Comparison of ENCODE assay signal across 8 cellular contexts in the genomic region with DNA sequence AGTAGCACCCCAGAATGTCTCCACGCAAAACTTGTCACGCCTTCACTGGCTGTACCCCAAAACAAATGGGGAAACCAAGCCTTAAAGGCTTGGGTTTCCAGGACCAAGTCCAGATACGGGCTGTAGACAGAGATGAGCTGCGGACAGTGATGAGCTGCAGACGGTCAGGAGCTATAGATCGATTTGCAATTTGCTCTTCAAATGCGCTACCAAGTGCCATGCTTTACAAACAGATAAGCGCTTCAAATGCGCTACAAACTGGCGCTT. TPM values are rescaled to one million over a fixed set of nuclear protein-coding genes. Genes with fewer than 3 reads are reported as not detected.
DNase-seq lines count a peak whose midpoint lies in the region; ATAC-seq, FAIRE-seq and TF ChIP-seq lines count a peak whose summit lies in the region.

No MANE protein-coding gene starts in this region.

- H3K27ac Mint-ChIP-seq in astrocyte (ENCODE audit: unreplicated experiment) = no peak overlapping the region

- no peak for FAIRE-seq in astrocyte (lab: Jason Lieb, UNC)

- no peaks in the 10 kb centered on the region for H3K36me3 Mint-ChIP-seq in astrocyte (ENCODE audit: low read depth, unreplicated experiment)

- no peak for TF ChIP-seq POLR2A in right lobe of liver (IDR thresholded peaks at IDR 0.05)
- TF ChIP-seq POLR2A in thyroid gland (IDR thresholded peaks at IDR 0.05) = no peak
- TF ChIP-seq POLR2A in body of pancreas (IDR thresholded peaks at IDR 0.05) = no peak

- peaks cover 2% of the 10 kb centered on the region for H3K9me3 Mint-ChIP-seq in astrocyte (ENCODE audit: unreplicated experiment)

- peaks cover 34% of the 10 kb centered on the region for H3K79me2 ChIP-seq in astrocyte (ENCODE audit: insufficient read depth, low read length)

- ATAC-seq in right lobe of liver (no peak), body of pancreas (no peak), HG03571 (IDR thresholded peaks at IDR 0.05; ENCODE audit: unreplicated experiment) (no peak)

- TF ChIP-seq CTCF in astrocyte (IDR thresholded peaks at IDR 0.05; ENCODE audit: insufficient read depth, low read depth, low read length) = no peak
- TF ChIP-seq CTCF in right lobe of liver (IDR thresholded peaks at IDR 0.05) = no peak
- no peak for TF ChIP-seq CTCF in thyroid gland (IDR thresholded peaks at IDR 0.05)
- no peak for TF ChIP-seq CTCF in body of pancreas (IDR thresholded peaks at IDR 0.05)

- H2AFZ ChIP-seq in astrocyte (ENCODE audit: low read depth, low read length) = peak overlapping the region; percentile 83

- H3K9me3 ChIP-seq in astrocyte (ENCODE audit: insufficient read depth, low read depth, low read length) = no peaks in the 10 kb centered on the region
- peaks cover 0 to 2% (median 0%) of the 10 kb centered on the region in 4 donors for H3K9me3 ChIP-seq in right lobe of liver
- H3K9me3 ChIP-seq in thyroid gland = no peaks in the 10 kb centered on the region
- H3K9me3 ChIP-seq in body of pancreas = no peaks in the 10 kb centered on the region

- no peaks in the 10 kb centered on the region for H3K4me1 ChIP-seq in astrocyte (ENCODE audit: insufficient read depth, low read length)
- no peaks in the 10 kb centered on the region for H3K4me1 ChIP-seq in right lobe of liver
- peaks cover 0 to 9% of the 10 kb centered on the region in 2 donors for H3K4me1 ChIP-seq in thyroid gland
- H3K4me1 ChIP-seq in body of pancreas = peaks cover 14% of the 10 kb centered on the region

- intact Hi-C loops in right lobe of liver (cut with DNase I) = no loop called here
- intact Hi-C loops in thyroid gland (cut with DNase I) = no loop called here
- intact Hi-C loops in body of pancreas (cut with DNase I) = no loop called here

- peak; percentile 44 for DNase-seq in activated CD8-positive, alpha-beta memory T cell treated with anti-CD3 and anti-CD28 coated beads, Interleukin-2, amount 50 U/mL, for 48 hours
- DNase-seq in activated CD8-positive, alpha-beta memory T cell treated with anti-CD3 and anti-CD28 coated beads for 24 hours = no peak
- no peak for DNase-seq in astrocyte (ENCODE audit: low read depth)
- DNase-seq in right lobe of liver = no peak
- no peak for DNase-seq in thyroid gland
- no peak for DNase-seq in body of pancreas
- no peak for DNase-seq in kidney glomerular epithelial cell (lab: John Stamatoyannopoulos, UW)

- peak overlapping the region; percentile 52 for H3K9ac ChIP-seq in astrocyte (ENCODE audit: low read length)

- no peaks in the 10 kb centered on the region for H4K20me1 ChIP-seq in astrocyte (ENCODE audit: insufficient read depth, low read length)

- H3K27me3 ChIP-seq in astrocyte (ENCODE audit: insufficient read depth, low read length) (no peaks in the 10 kb centered on the region), right lobe of liver (peaks cover 0 to 10% of the 10 kb centered on the region in 2 donors), thyroid gland (no peaks in the 10 kb centered on the region), body of pancreas (peaks cover 0 to 20% of the 10 kb centered on the region in 2 donors)

- peak overlapping the region; percentile 89 for H3K4me3 Mint-ChIP-seq in astrocyte (ENCODE audit: unreplicated experiment)

- no peaks in the 10 kb centered on the region for H3K36me3 ChIP-seq in astrocyte (ENCODE audit: insufficient read depth, low read length)
- H3K36me3 ChIP-seq in right lobe of liver = no peaks in the 10 kb centered on the region
- no peaks in the 10 kb centered on the region for H3K36me3 ChIP-seq in thyroid gland
- H3K36me3 ChIP-seq in body of pancreas (replicated peaks in 1 of 2; ENCODE audit: insufficient read depth in 1 of 2, low read depth in 2 of 2) = no peaks in the 10 kb centered on the region

- no peaks in the 10 kb centered on the region for H3K4me1 Mint-ChIP-seq in astrocyte (ENCODE audit: low read depth, unreplicated experiment)

- H3K27me3 Mint-ChIP-seq in astrocyte (ENCODE audit: low read depth, unreplicated experiment) = no peaks in the 10 kb centered on the region

- peak overlapping the region; percentile 94 for H3K4me2 ChIP-seq in astrocyte (ENCODE audit: low read length)

- WGBS in right lobe of liver (ENCODE audit: insufficient coverage, low coverage, low lambda C conversion rate, missing lambda C conversion rate) = 46% methylated on average over 9 of the region's 10 CpGs
- 47 to 69% methylated on average over 10 of the region's 10 CpGs for WGBS in thyroid gland, 2 donors
- WGBS in body of pancreas, 2 donors = 48 to 55% methylated on average over 10 of the region's 10 CpGs

- peak overlapping the region; percentile 60 for H3K4me3 ChIP-seq in astrocyte (ENCODE audit: insufficient read depth, low read depth, low read length)
- peak overlapping the region; percentile 18 to 59 (median 55) for H3K4me3 ChIP-seq in right lobe of liver
- H3K4me3 ChIP-seq in thyroid gland (replicated peaks in 1 of 3) = peak overlapping the region in 2 of 3 donors; percentile 16 to 44
- no peak overlapping the region for H3K4me3 ChIP-seq in body of pancreas

- H3K27ac ChIP-seq in astrocyte (ENCODE audit: low read depth, low read length) (no peak overlapping the region), right lobe of liver (no peak overlapping the region), thyroid gland (peak overlapping the region in 1 of 3 donors; percentile 20), body of pancreas (no peak overlapping the region)

RNA-seq across cellular contexts. Expression of gene SGCE, which starts 0.7 kb away (rescaled TPM):
- 33.4 and 38.3 TPM in 2 replicates for total RNA-seq in astrocyte
- total RNA-seq in right lobe of liver = 10 to 100 TPM in 5 of 6 experiments, 1 to 10 TPM in 1; 4.2 to 17.8 (median 14.8) TPM
- total RNA-seq in thyroid gland = 100 to 1,000 TPM in 1 of 4 donors, 10 to 100 TPM in 3; 72.3 to 108 (median 85.8) TPM
- total RNA-seq in body of pancreas = 10 to 100 TPM; 48.1 to 55.3 TPM

Comparison
In these comparisons a context has a peak if more than half of its experiments do, and no peak if none do; other contexts are left out.
1. H3K4me3 ChIP-seq: peak in astrocyte (single experiment), right lobe of liver (3 of 3) and thyroid gland (2 of 3); none in body of pancreas (0 of 2).